In the genomic region with DNA sequence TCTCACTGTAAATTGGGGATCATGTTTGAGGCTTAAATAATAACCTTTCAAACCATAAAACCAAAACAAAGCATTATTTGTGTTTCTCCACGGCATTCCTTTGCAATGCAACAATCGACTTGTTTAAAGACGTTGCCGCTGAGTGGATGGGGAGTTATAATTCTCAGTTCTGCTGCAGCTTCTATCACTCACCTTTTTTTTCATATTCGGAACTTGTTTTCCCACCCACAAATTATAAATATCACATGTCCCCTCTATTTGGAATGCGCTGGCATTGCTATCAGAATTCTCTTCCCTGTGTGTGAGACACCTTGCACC, we compare ENCODE assay signal across 24 cellular contexts.
"Had no signal": no experiment of that assay in that cellular context is flagged by ENCODE, and none has a peak within 500 bp of the region (broad histone marks: within the 10 kb centered on the region; RNA-seq: fewer than 3 reads in every experiment).

No MANE protein-coding gene starts in this region.

- H3K36me3 ChIP-seq: ascending aorta had no signal

- H3K4me3 ChIP-seq: ascending aorta had no signal

- H3K4me1 ChIP-seq: ascending aorta had no signal

- H3K9me3 ChIP-seq: ascending aorta had no signal

- DNase-seq: activated CD4-positive, alpha-beta memory T cell treated with anti-CD3 and anti-CD28 coated beads for 36 hours; activated CD4-positive, alpha-beta T cell treated with anti-CD3 and anti-CD28 coated beads, Interleukin-2, amount 10 ng/mL, durations not matched to agents 7 days and 5 days; activated CD4-positive, CD25-positive, alpha-beta regulatory T cell treated with anti-CD3 and anti-CD28 coated beads, Interleukin-2, amount 50 U/mL, for 72 hours; activated CD8-positive, alpha-beta memory T cell treated with anti-CD3 and anti-CD28 coated beads for 24 hours; activated effector memory CD4-positive, alpha-beta T cell treated with anti-CD3 and anti-CD28 coated beads, Interleukin-2, amount 50 U/mL, for 16 hours; activated naive CD4-positive, alpha-beta T cell treated with Interleukin-2 at 50 U/mL for 16 hours; activated naive CD8-positive, alpha-beta T cell treated with anti-CD3 and anti-CD28 coated beads, Interleukin-2, amount 50 U/mL, for 24 hours; activated T-cell treated with anti-CD3 and anti-CD28 coated beads, Interleukin-2, amount 50 U/mL, for 4 hours; amniotic stem cell; IMR-90; Kasumi-1; KBM-7; NCI-H1048; NCI-H146; NCI-H187 treated with DMSO at 0.1 percent for 48 hours; NCI-H2081 treated with DMSO at 0.1 percent for 48 hours; NCI-H526 treated with DMSO at 0.1 percent for 48 hours; NK-92 treated with Interleukin-12 subunit alpha and Interleukin-12 subunit beta, amount 100 ng/mL, for 24 hours; SHP77 treated with DMSO at 0.1 percent for 48 hours; T-helper 17 cell; T-helper 9 cell had no signal

- ATAC-seq: activated naive CD4-positive, alpha-beta T cell treated with anti-CD3 and anti-CD28 coated beads, Interleukin-2, amount 50 U/mL, for 72 hours; activated naive CD8-positive, alpha-beta T cell treated with anti-CD3 and anti-CD28 coated beads, Interleukin-2, amount 50 U/mL, for 24 hours; activated T-cell treated with anti-CD3 and anti-CD28 coated beads, Interleukin-2, amount 50 U/mL, for 4 hours; T-helper 17 cell; WTC11 had no signal

- H3K27me3 ChIP-seq: ascending aorta had no signal

- H3K27ac ChIP-seq: ascending aorta had no signal
